ENCODE assay signal across 12 cellular contexts in the genomic region with DNA sequence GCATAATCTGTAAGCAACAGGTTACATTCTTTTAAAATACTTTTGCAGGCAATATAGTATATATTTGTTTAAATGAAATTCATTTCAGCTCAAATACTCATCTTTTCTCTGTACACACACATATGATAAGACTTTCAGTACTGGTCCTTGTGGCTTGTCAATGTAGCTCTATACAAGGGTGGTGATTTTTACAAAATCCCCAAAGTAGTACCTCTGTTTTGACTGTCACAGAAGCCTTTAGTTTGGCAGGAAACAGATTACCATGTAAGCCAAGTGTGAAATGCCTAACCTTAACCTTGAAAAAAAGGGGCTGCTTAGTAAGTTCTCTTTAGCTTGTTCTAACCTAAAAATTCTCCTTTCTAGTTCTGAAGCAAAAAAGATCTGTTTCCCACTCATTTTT.
DNase-seq lines count a peak whose midpoint lies in the region; ATAC-seq and TF ChIP-seq lines count a peak whose summit lies in the region.
"Had no signal": no experiment of that assay in that cellular context is flagged by ENCODE, and none has a peak within 500 bp of the region (broad histone marks: within the 10 kb centered on the region; RNA-seq: fewer than 3 reads in every experiment).

No MANE protein-coding gene starts in this region.

- no peak for TF ChIP-seq CTCF in OCI-LY3 (IDR thresholded peaks at IDR 0.05; ENCODE audit: low read depth, low read length)

- no peaks in the 10 kb centered on the region for H3K27me3 ChIP-seq in OCI-LY3 (ENCODE audit: low read depth, low read length)
- H3K27me3 ChIP-seq: stomach had no signal

- CTCF ChIA-PET in HEK293T (lab: Yijun Ruan, JAX): no interaction called here

- peak overlapping the region; percentile 57 for H3K4me2 ChIP-seq in OCI-LY3 (ENCODE audit: low read length)

- no peaks in the 10 kb centered on the region for H3K36me3 Mint-ChIP-seq in activated naive CD8-positive, alpha-beta T cell treated with anti-CD3 and anti-CD28 coated beads, Interleukin-2, amount 50 U/mL, for 24 hours (ENCODE audit: low read depth)
- H3K36me3 Mint-ChIP-seq: activated naive CD4-positive, alpha-beta T cell treated with anti-CD3 and anti-CD28 coated beads, Interleukin-2, amount 50 U/mL, for 72 hours; CD8-positive, alpha-beta memory T cell had no signal

- peak overlapping the region; percentile 88 for H3K27ac ChIP-seq in OCI-LY3 (ENCODE audit: low read length)
- H3K27ac ChIP-seq: stomach had no signal

- no peaks in the 10 kb centered on the region for H3K79me2 ChIP-seq in OCI-LY3 (ENCODE audit: low read length)

- POLR2A ChIA-PET in HEK293T (lab: Yijun Ruan, JAX): no interaction called here

- H3K27ac Mint-ChIP-seq in activated naive CD8-positive, alpha-beta T cell treated with anti-CD3 and anti-CD28 coated beads, Interleukin-2, amount 50 U/mL, for 24 hours: no peak overlapping the region
- H3K27ac Mint-ChIP-seq: activated naive CD4-positive, alpha-beta T cell treated with anti-CD3 and anti-CD28 coated beads, Interleukin-2, amount 50 U/mL, for 72 hours; CD8-positive, alpha-beta memory T cell had no signal

- peaks cover 18% of the 10 kb centered on the region for H3K36me3 ChIP-seq in OCI-LY3 (replicated peaks; ENCODE audit: low read depth, low read length)
- H3K36me3 ChIP-seq: stomach had no signal

- no peaks in the 10 kb centered on the region for H3K9me3 ChIP-seq in OCI-LY3 (ENCODE audit: insufficient read depth, low read length)
- H3K9me3 ChIP-seq: stomach had no signal

- H3K9ac ChIP-seq in OCI-LY3 (ENCODE audit: low read length): peak overlapping the region; percentile 46; the same call in 1 of the 2 replicates

- peak overlapping the region; percentile 32; the same call in 1 of the 2 replicates for H3K4me3 ChIP-seq in OCI-LY3 (ENCODE audit: low read length)
- H3K4me3 ChIP-seq: stomach had no signal

- no peaks in the 10 kb centered on the region for H3K27me3 Mint-ChIP-seq in activated naive CD8-positive, alpha-beta T cell treated with anti-CD3 and anti-CD28 coated beads, Interleukin-2, amount 50 U/mL, for 24 hours
- H3K27me3 Mint-ChIP-seq: CD8-positive, alpha-beta memory T cell had no signal

- H3K4me1 ChIP-seq in OCI-LY3 (ENCODE audit: low read length): peaks cover 51% of the 10 kb centered on the region
- H3K4me1 ChIP-seq: stomach had no signal

- no peaks in the 10 kb centered on the region for H3K4me1 Mint-ChIP-seq in activated naive CD8-positive, alpha-beta T cell treated with anti-CD3 and anti-CD28 coated beads, Interleukin-2, amount 50 U/mL, for 24 hours
- H3K4me1 Mint-ChIP-seq: CD8-positive, alpha-beta memory T cell had no signal

- peak overlapping the region; percentile 24; the same call in 1 of the 2 replicates for H2AFZ ChIP-seq in OCI-LY3 (ENCODE audit: low read depth, low read length)

- H4K20me1 ChIP-seq in OCI-LY3 (ENCODE audit: insufficient read depth, low read length): no peaks in the 10 kb centered on the region

- DNase-seq in cerebellar cortex (ENCODE audit: low spot score) (no peak), HEK293T (ENCODE audit: extremely low spot score) (no peak), left lobe of liver (ENCODE audit: low spot score) (no peak)
- no peak for DNase-seq in activated naive CD8-positive, alpha-beta T cell treated with anti-CD3 and anti-CD28 coated beads, Interleukin-2, amount 50 U/mL, for 24 hours
- DNase-seq: CD8-positive, alpha-beta memory T cell; stimulated activated CD4-positive, alpha-beta T cell treated with anti-CD3 and anti-CD28 coated beads, Interleukin-4, amount 100 ng/mL, for 24 hours; stomach had no signal

- H3K4me3 Mint-ChIP-seq in activated naive CD8-positive, alpha-beta T cell treated with anti-CD3 and anti-CD28 coated beads, Interleukin-2, amount 50 U/mL, for 24 hours: no peak overlapping the region
- H3K4me3 Mint-ChIP-seq: CD8-positive, alpha-beta memory T cell had no signal

- ATAC-seq in GM18907 (IDR thresholded peaks at IDR 0.05; ENCODE audit: unreplicated experiment) (peak; percentile 99), GM21529 (IDR thresholded peaks at IDR 0.05; ENCODE audit: unreplicated experiment) (peak; percentile 95), HG03045 (IDR thresholded peaks at IDR 0.05; ENCODE audit: unreplicated experiment) (peak; percentile 94), left lobe of liver (no peak)
- ATAC-seq in activated naive CD8-positive, alpha-beta T cell treated with anti-CD3 and anti-CD28 coated beads, Interleukin-2, amount 50 U/mL, for 24 hours: no peak
- ATAC-seq: activated naive CD4-positive, alpha-beta T cell treated with anti-CD3 and anti-CD28 coated beads, Interleukin-2, amount 50 U/mL, for 72 hours had no signal

- no peaks in the 10 kb centered on the region for H3K9me3 Mint-ChIP-seq in activated naive CD8-positive, alpha-beta T cell treated with anti-CD3 and anti-CD28 coated beads, Interleukin-2, amount 50 U/mL, for 24 hours

TF ChIP-seq in HEK293T, 16 proteins besides CTCF, POLR2A, EP300 and RAD21:
- TF ChIP-seq ARNT (IDR thresholded peaks at IDR 0.05) (no peak), LEF1 (IDR thresholded peaks at IDR 0.05; ENCODE audit: borderline replicate concordance) (no peak), ZNF384 (IDR thresholded peaks at IDR 0.05) (no peak), NFRKB (IDR thresholded peaks at IDR 0.05) (no peak), FOXK2 (IDR thresholded peaks at IDR 0.05) (no peak), SUZ12 (IDR thresholded peaks at IDR 0.05) (no peak), BHLHE40 (IDR thresholded peaks at IDR 0.05; ENCODE audit: borderline replicate concordance) (no peak), HDGF (IDR thresholded peaks at IDR 0.05; ENCODE audit: borderline replicate concordance) (no peak), L3MBTL2 (conservative IDR thresholded peaks at IDR 0.05) (no peak), TARDBP (IDR thresholded peaks at IDR 0.05) (no peak)
- TF ChIP-seq, protein P1, sequence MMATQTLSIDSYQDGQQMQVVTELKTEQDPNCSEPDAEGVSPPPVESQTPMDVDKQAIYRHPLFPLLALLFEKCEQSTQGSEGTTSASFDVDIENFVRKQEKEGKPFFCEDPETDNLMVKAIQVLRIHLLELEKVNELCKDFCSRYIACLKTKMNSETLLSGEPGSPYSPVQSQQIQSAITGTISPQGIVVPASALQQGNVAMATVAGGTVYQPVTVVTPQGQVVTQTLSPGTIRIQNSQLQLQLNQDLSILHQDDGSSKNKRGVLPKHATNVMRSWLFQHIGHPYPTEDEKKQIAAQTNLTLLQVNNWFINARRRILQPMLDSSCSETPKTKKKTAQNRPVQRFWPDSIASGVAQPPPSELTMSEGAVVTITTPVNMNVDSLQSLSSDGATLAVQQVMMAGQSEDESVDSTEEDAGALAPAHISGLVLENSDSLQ (IDR thresholded peaks at IDR 0.05): no peak

Comparison
In these comparisons a context has a peak if more than half of its experiments do, and no peak if none do; other contexts are left out.
1. ATAC-seq: peak in GM18907 (single experiment), GM21529 (single experiment) and HG03045 (single experiment); none in activated naive CD8-positive, alpha-beta T cell treated with anti-CD3 and anti-CD28 coated beads, Interleukin-2, amount 50 U/mL, for 24 hours (single experiment) and left lobe of liver (single experiment).